In genomic region chr11:39990413-39990812, GRCh38 we compare ENCODE assay signal across 21 cellular contexts.
DNase-seq lines count a peak whose midpoint lies in the region; ATAC-seq and TF ChIP-seq lines count a peak whose summit lies in the region.
"Had no signal": no experiment of that assay in that cellular context is flagged by ENCODE, and none has a peak within 500 bp of the region (broad histone marks: within the 10 kb centered on the region; RNA-seq: fewer than 3 reads in every experiment).

No MANE protein-coding gene starts in this region.

- TF ChIP-seq CTCF in kidney epithelial cell (IDR thresholded peaks at IDR 0.05; ENCODE audit: insufficient read depth, low read length, poor library complexity, severe bottlenecking) (no peak), neural crest cell (conservative IDR thresholded peaks at IDR 0.05) (no peak)

- ATAC-seq in HG02642 (IDR thresholded peaks at IDR 0.05; ENCODE audit: poor library complexity, unreplicated experiment) (no peak), GM18870 (IDR thresholded peaks at IDR 0.05; ENCODE audit: unreplicated experiment) (no peak)
- ATAC-seq: foreskin keratinocyte; heart right ventricle; left lung; naive thymus-derived CD4-positive, alpha-beta T cell had no signal

- H3K36me3 ChIP-seq in kidney epithelial cell (ENCODE audit: control insufficient read depth, insufficient read depth, low read length): no peaks in the 10 kb centered on the region
- H3K36me3 ChIP-seq: esophagus muscularis mucosa, heart right ventricle, left lung had no signal

- H3K4me1 Mint-ChIP-seq in neural crest cell: peaks cover 10% of the 10 kb centered on the region
- H3K4me1 Mint-ChIP-seq: activated naive CD8-positive, alpha-beta T cell treated with anti-CD3 and anti-CD28 coated beads, Interleukin-2, amount 10 ng/mL, durations not matched to agents 7 days and 5 days; CD4-positive, alpha-beta memory T cell; naive thymus-derived CD4-positive, alpha-beta T cell had no signal

- DNase-seq in OCI-M1 (lab: John Stamatoyannopoulos, UW): peak; percentile 85
- peak; percentile 26 for DNase-seq in kidney epithelial cell (ENCODE audit: low read depth)
- DNase-seq in neural crest cell (ENCODE audit: low read depth, low spot score): no peak
- no peak for DNase-seq in DMS153 (lab: John Stamatoyannopoulos, UW)
- no peak for DNase-seq in NCI-H2029 (lab: John Stamatoyannopoulos, UW)
- DNase-seq: activated CD4-positive, alpha-beta T cell treated with anti-CD3 and anti-CD28 coated beads for 48 hours; activated CD8-positive, alpha-beta memory T cell treated with anti-CD3 and anti-CD28 coated beads for 24 hours; activated effector memory CD4-positive, alpha-beta T cell treated with Interleukin-2 at 50 U/mL for 16 hours; activated naive CD8-positive, alpha-beta T cell treated with anti-CD3 and anti-CD28 coated beads, Interleukin-2, amount 10 ng/mL, durations not matched to agents 7 days and 5 days; caudate nucleus; CD4-positive, alpha-beta memory T cell; foreskin keratinocyte; heart right ventricle; left lung; naive thymus-derived CD4-positive, alpha-beta T cell; NCI-H1436 treated with DMSO at 0.1 percent for 48 hours; stimulated activated CD4-positive, alpha-beta T cell treated with anti-CD3 and anti-CD28 coated beads, Interleukin-4, amount 100 ng/mL, for 1 hour; T-helper 2 cell had no signal

- H3K27me3 ChIP-seq in kidney epithelial cell (ENCODE audit: control insufficient read depth, insufficient read depth, low read length): no peaks in the 10 kb centered on the region
- H3K27me3 ChIP-seq: esophagus muscularis mucosa, foreskin keratinocyte, heart right ventricle, left lung had no signal

- H3K36me3 Mint-ChIP-seq in neural crest cell (ENCODE audit: low read depth): peaks cover 6% of the 10 kb centered on the region
- H3K36me3 Mint-ChIP-seq: activated naive CD8-positive, alpha-beta T cell treated with anti-CD3 and anti-CD28 coated beads, Interleukin-2, amount 10 ng/mL, durations not matched to agents 7 days and 5 days; CD4-positive, alpha-beta memory T cell had no signal

- H3K9me3 Mint-ChIP-seq in neural crest cell: peaks cover 16% of the 10 kb centered on the region

- H3K27ac Mint-ChIP-seq in neural crest cell (ENCODE audit: unreplicated experiment): peak overlapping the region; percentile 75
- H3K27ac Mint-ChIP-seq: activated naive CD8-positive, alpha-beta T cell treated with anti-CD3 and anti-CD28 coated beads, Interleukin-2, amount 10 ng/mL, durations not matched to agents 7 days and 5 days; CD4-positive, alpha-beta memory T cell; naive thymus-derived CD4-positive, alpha-beta T cell had no signal

- H3K4me3 ChIP-seq in kidney epithelial cell (ENCODE audit: low read depth, low read length): no peak overlapping the region
- H3K4me3 ChIP-seq: esophagus muscularis mucosa, heart right ventricle, left lung had no signal

- H3K4me3 Mint-ChIP-seq in neural crest cell: no peak overlapping the region
- H3K4me3 Mint-ChIP-seq: activated naive CD8-positive, alpha-beta T cell treated with anti-CD3 and anti-CD28 coated beads, Interleukin-2, amount 10 ng/mL, durations not matched to agents 7 days and 5 days; CD4-positive, alpha-beta memory T cell; naive thymus-derived CD4-positive, alpha-beta T cell had no signal

- H3K27me3 Mint-ChIP-seq in neural crest cell (ENCODE audit: low read depth): no peaks in the 10 kb centered on the region
- H3K27me3 Mint-ChIP-seq: activated naive CD8-positive, alpha-beta T cell treated with anti-CD3 and anti-CD28 coated beads, Interleukin-2, amount 10 ng/mL, durations not matched to agents 7 days and 5 days; CD4-positive, alpha-beta memory T cell; naive thymus-derived CD4-positive, alpha-beta T cell had no signal

Comparison
In these comparisons a context has a peak if more than half of its experiments do, and no peak if none do; other contexts are left out.
1. DNase-seq: peak in OCI-M1 (single experiment) and kidney epithelial cell (single experiment); none in neural crest cell (single experiment), DMS153 (single experiment) and NCI-H2029 (single experiment).